In genomic region chr17:7686221-7687071, GRCh38 we compare ENCODE assay signal across 8 cellular contexts. TPM values are rescaled to one million over a fixed set of nuclear protein-coding genes. Genes with fewer than 3 reads are reported as not detected.
DNase-seq lines count a peak whose midpoint lies in the region; ATAC-seq and TF ChIP-seq lines count a peak whose summit lies in the region.

No MANE protein-coding gene starts in this region.

- H3K18ac ChIP-seq in neuronal stem cell (ENCODE audit: low read length): peak overlapping the region; percentile 95

- peak overlapping the region; percentile 95 for H3K14ac ChIP-seq in neuronal stem cell (ENCODE audit: low read length)

- H3K4me2 ChIP-seq in GM23248 (ENCODE audit: unreplicated experiment) (peak overlapping the region; percentile 96), neuronal stem cell (ENCODE audit: insufficient read depth, low read length, poor library complexity, severe bottlenecking) (peak overlapping the region; percentile 79)

- H3K36me3 ChIP-seq in GM23248 (ENCODE audit: low read depth) (no peaks in the 10 kb centered on the region), RWPE2 (ENCODE audit: low read depth) (peaks cover 42% of the 10 kb centered on the region), neuronal stem cell (replicated peaks in 1 of 2; ENCODE audit: control insufficient read depth in 2 of 2, insufficient read depth in 2 of 2, low read length in 2 of 2) (peaks cover 4 to 44% of the 10 kb centered on the region in 2 donors), subcutaneous abdominal adipose tissue (ENCODE audit: control insufficient read depth in 5 of 5, insufficient read depth in 5 of 5, low read length in 5 of 5) (no peaks in the 10 kb centered on the region)

- peak; percentile 98 for DNase-seq in DMS79 treated with DMSO at 0.1 percent for 48 hours (lab: John Stamatoyannopoulos, UW)
- DNase-seq in GM23248: peak; percentile 90
- peak; percentile 84 for DNase-seq in LHCN-M2 (ENCODE audit: low read depth)
- DNase-seq in RWPE2 (ENCODE audit: low spot score): peak; percentile 82
- peak; percentile 92 for DNase-seq in activated effector memory CD4-positive, alpha-beta T cell treated with anti-CD3 and anti-CD28 coated beads, Interleukin-2, amount 50 U/mL, for 16 hours
- peak; percentile 81 to 90 for DNase-seq in foreskin keratinocyte
- peak; percentile 93 for DNase-seq in neuronal stem cell (ENCODE audit: low spot score)

- 1 to 3% methylated on average over 30 of the region's 30 CpGs for WGBS in GM23248 (ENCODE audit: low coverage in 1 of 2, low lambda C conversion rate in 2 of 2, missing lambda C conversion rate in 2 of 2), 2 experiments
- WGBS in neuronal stem cell (ENCODE audit: extremely low coverage in 2 of 2, insufficient read length in 2 of 2, insufficient replicate concordance in 1 of 2), 2 donors: no CpG with 5 or more reads among the region's 30 CpGs

- H4K91ac ChIP-seq in neuronal stem cell (ENCODE audit: low read depth, low read length, poor library complexity): no peak overlapping the region

- peaks cover 30% of the 10 kb centered on the region for H3F3A ChIP-seq in GM23248 (ENCODE audit: insufficient read depth)

- H3K79me2 ChIP-seq in GM23248 (ENCODE audit: insufficient read depth): peaks cover 72% of the 10 kb centered on the region

- H3K27me3 ChIP-seq in GM23248 (replicated peaks; ENCODE audit: insufficient read depth) (no peaks in the 10 kb centered on the region), RWPE2 (ENCODE audit: insufficient read depth, poor library complexity, severe bottlenecking) (no peaks in the 10 kb centered on the region), foreskin keratinocyte (no peaks in the 10 kb centered on the region), neuronal stem cell (ENCODE audit: control insufficient read depth in 3 of 3, insufficient read depth in 3 of 3, low read depth in 1 of 3, low read length in 3 of 3) (no peaks in the 10 kb centered on the region), subcutaneous abdominal adipose tissue (ENCODE audit: control insufficient read depth in 5 of 5, insufficient read depth in 4 of 5, low read length in 5 of 5) (no peaks in the 10 kb centered on the region)

- H3K27ac ChIP-seq in GM23248 (peak overlapping the region; percentile 100), RWPE2 (ENCODE audit: poor library complexity, severe bottlenecking) (peak overlapping the region; percentile 91), foreskin keratinocyte (peak overlapping the region; percentile 89), neuronal stem cell (replicated peaks; ENCODE audit: low read length) (peak overlapping the region; percentile 96), subcutaneous abdominal adipose tissue (ENCODE audit: low read depth, low read length) (peak overlapping the region; percentile 99)

- no peak overlapping the region for H2BK120ac ChIP-seq in neuronal stem cell (ENCODE audit: low read depth, low read length)

- no peak for TF ChIP-seq CTCF in RWPE2 (IDR thresholded peaks at IDR 0.05; ENCODE audit: poor library complexity, severe bottlenecking)
- TF ChIP-seq CTCF in foreskin keratinocyte (conservative IDR thresholded peaks at IDR 0.05): no peak

- H3K4ac ChIP-seq in neuronal stem cell (ENCODE audit: low read length): no peak overlapping the region

- in situ Hi-C loops in GM23248 (cut with MboI): no loop called here

- no peak overlapping the region for H2BK12ac ChIP-seq in neuronal stem cell (ENCODE audit: low read length)

- peak overlapping the region; percentile 90 for H2AFZ ChIP-seq in GM23248
- no peak overlapping the region for H2AFZ ChIP-seq in neuronal stem cell (ENCODE audit: low read length)

- peak overlapping the region; percentile 49 for H2AK5ac ChIP-seq in neuronal stem cell (ENCODE audit: low read depth, low read length)

- H3K9me3 ChIP-seq in GM23248 (ENCODE audit: low read depth): no peaks in the 10 kb centered on the region
- no peaks in the 10 kb centered on the region for H3K9me3 ChIP-seq in RWPE2 (ENCODE audit: severe bottlenecking)
- no peaks in the 10 kb centered on the region for H3K9me3 ChIP-seq in neuronal stem cell (replicated peaks in 1 of 2; ENCODE audit: control insufficient read depth in 2 of 2, insufficient read depth in 1 of 2, low read depth in 1 of 2, low read length in 2 of 2)
- H3K9me3 ChIP-seq in subcutaneous abdominal adipose tissue (ENCODE audit: control insufficient read depth in 5 of 5, low read length in 5 of 5): no peaks in the 10 kb centered on the region

- no peak overlapping the region for H4K8ac ChIP-seq in neuronal stem cell (ENCODE audit: low read depth, low read length)

- ATAC-seq in RWPE2 (ENCODE audit: low read depth): peak; percentile 30
- ATAC-seq in foreskin keratinocyte: peak; percentile 39

- H2BK5ac ChIP-seq in neuronal stem cell (ENCODE audit: low read length): peak overlapping the region; percentile 89

- peak overlapping the region; percentile 100 for H3K9ac ChIP-seq in GM23248
- H3K9ac ChIP-seq in neuronal stem cell (ENCODE audit: low read depth, low read length, poor library complexity): peak overlapping the region; percentile 90
- peak overlapping the region; percentile 85 to 95 (median 92) for H3K9ac ChIP-seq in subcutaneous abdominal adipose tissue (ENCODE audit: low read length in 5 of 5)

- H3K4me3 ChIP-seq in GM23248 (peak overlapping the region; percentile 100), RWPE2 (ENCODE audit: severe bottlenecking) (peak overlapping the region; percentile 67), neuronal stem cell (ENCODE audit: low read length in 2 of 2) (peak overlapping the region; percentile 88 to 92), subcutaneous abdominal adipose tissue (ENCODE audit: low read depth in 1 of 5, low read length in 5 of 5) (peak overlapping the region; percentile 84 to 100 (median 99))

- peaks cover 2% of the 10 kb centered on the region for H3K79me1 ChIP-seq in neuronal stem cell (ENCODE audit: low read depth, low read length)

- peak overlapping the region; percentile 84 for H2BK15ac ChIP-seq in neuronal stem cell (ENCODE audit: low read length)

- no peaks in the 10 kb centered on the region for H4K20me1 ChIP-seq in GM23248 (ENCODE audit: insufficient read depth)

- no peaks in the 10 kb centered on the region for H3K9me2 ChIP-seq in GM23248 (ENCODE audit: insufficient read depth)

- no peak overlapping the region for H3K23ac ChIP-seq in neuronal stem cell (ENCODE audit: low read depth, low read length, poor library complexity)

- H3K4me1 ChIP-seq in GM23248 (ENCODE audit: insufficient read depth) (peaks cover 23% of the 10 kb centered on the region), RWPE2 (ENCODE audit: insufficient read depth, poor library complexity, severe bottlenecking) (peaks cover 7% of the 10 kb centered on the region), foreskin keratinocyte (peaks cover 8% of the 10 kb centered on the region), neuronal stem cell (ENCODE audit: control insufficient read depth in 2 of 2, insufficient read depth in 1 of 2, low read depth in 1 of 2, low read length in 2 of 2) (peaks cover 5 to 13% of the 10 kb centered on the region in 2 donors), subcutaneous abdominal adipose tissue (ENCODE audit: control insufficient read depth in 5 of 5, insufficient read depth in 5 of 5, low read length in 5 of 5) (peaks cover 4 to 39% (median 31%) of the 10 kb centered on the region in 5 donors)

RNA-seq across cellular contexts. Expression of gene TP53, which starts 0.8 kb away (rescaled TPM):
- total RNA-seq in GM23248 (2014; rRNA removed; shearing (Covaris generic)): 26.2 and 42.7 TPM in 2 replicates
- polyA plus RNA-seq in GM23248 (2016; fragmentation: Nextera tagmentation; extraction: Ambion mirVana) (29.8 and 30.8 TPM in 2 replicates), foreskin keratinocyte (47.9 and 49.4 TPM in 2 replicates)
- total RNA-seq in LHCN-M2 (2014; rRNA removed) (34.8 and 35.5 TPM in 2 replicates), foreskin keratinocyte (64.5 and 68.4 TPM in 2 replicates)
- polyA plus RNA-seq in LHCN-M2 (2012): 54.4 TPM
- polyA plus RNA-seq in neuronal stem cell (2013, experiment 1 of 2): 144 TPM
- 143 TPM for polyA plus RNA-seq in neuronal stem cell (2013, experiment 2 of 2)

RNA-seq across cellular contexts. Expression of gene WRAP53, which starts 1.8 kb away (rescaled TPM):
- total RNA-seq in GM23248 (2014; rRNA removed; shearing (Covaris generic)): 1.6 and 5.9 TPM in 2 replicates
- 11.8 and 13.1 TPM in 2 replicates for polyA plus RNA-seq in GM23248 (2016; fragmentation: Nextera tagmentation; extraction: Ambion mirVana)
- 18.2 and 20.0 TPM in 2 replicates for total RNA-seq in LHCN-M2 (2014; rRNA removed)
- 13.2 TPM for polyA plus RNA-seq in LHCN-M2 (2012)
- 20.0 and 26.9 TPM in 2 replicates for total RNA-seq in foreskin keratinocyte
- 28.6 and 32.4 TPM in 2 replicates for polyA plus RNA-seq in foreskin keratinocyte
- 20.0 TPM for polyA plus RNA-seq in neuronal stem cell (2013, experiment 1 of 2)
- 20.0 TPM for polyA plus RNA-seq in neuronal stem cell (2013, experiment 2 of 2)

RNA-seq across cellular contexts. Expression of gene EFNB3, which starts 18.6 kb away (rescaled TPM):
- 1.8 and 3.0 TPM in 2 replicates for total RNA-seq in GM23248 (2014; rRNA removed; shearing (Covaris generic))
- 0.96 and 0.99 TPM in 2 replicates for polyA plus RNA-seq in GM23248 (2016; fragmentation: Nextera tagmentation; extraction: Ambion mirVana)
- 0.75 and 0.90 TPM in 2 replicates for total RNA-seq in LHCN-M2 (2014; rRNA removed)
- polyA plus RNA-seq in LHCN-M2 (2012): 1.1 TPM
- total RNA-seq in foreskin keratinocyte: 4.2 and 5.3 TPM in 2 replicates
- 5.5 and 6.0 TPM in 2 replicates for polyA plus RNA-seq in foreskin keratinocyte
- polyA plus RNA-seq in neuronal stem cell (2013, experiment 1 of 2): 35.0 TPM
- polyA plus RNA-seq in neuronal stem cell (2013, experiment 2 of 2): 34.3 TPM

RNA-seq across cellular contexts. Expression of gene DNAH2, which starts 31.1 kb away (rescaled TPM):
- not detected in 2 replicates for total RNA-seq in GM23248 (2014; rRNA removed; shearing (Covaris generic))
- polyA plus RNA-seq in GM23248 (2016; fragmentation: Nextera tagmentation; extraction: Ambion mirVana): not detected in 2 replicates
- not detected in 2 replicates for total RNA-seq in LHCN-M2 (2014; rRNA removed)
- not detected for polyA plus RNA-seq in LHCN-M2 (2012)
- total RNA-seq in foreskin keratinocyte: 0.32 and 0.51 TPM in 2 replicates
- polyA plus RNA-seq in foreskin keratinocyte: 0.06 and 0.09 TPM in 2 replicates
- polyA plus RNA-seq in neuronal stem cell (2013, experiment 1 of 2): 0.77 TPM
- polyA plus RNA-seq in neuronal stem cell (2013, experiment 2 of 2): 0.61 TPM

RNA-seq across cellular contexts. Expression of gene ATP1B2, which starts 35.7 kb away (rescaled TPM):
- not detected in 2 replicates for total RNA-seq in GM23248 (2014; rRNA removed; shearing (Covaris generic))
- 0.24 TPM in 1 of 2 replicates, not detected in the other for polyA plus RNA-seq in GM23248 (2016; fragmentation: Nextera tagmentation; extraction: Ambion mirVana)
- total RNA-seq in LHCN-M2 (2014; rRNA removed): not detected in 2 replicates
- polyA plus RNA-seq in LHCN-M2 (2012): 0.07 TPM
- not detected in 2 replicates for total RNA-seq in foreskin keratinocyte
- not detected in 2 replicates for polyA plus RNA-seq in foreskin keratinocyte
- polyA plus RNA-seq in neuronal stem cell (2013, experiment 1 of 2): 42.2 TPM
- 43.5 TPM for polyA plus RNA-seq in neuronal stem cell (2013, experiment 2 of 2)

Comparison
In these comparisons a context has a peak if more than half of its experiments do, and no peak if none do; other contexts are left out.
1. Peak in every context shown above with its lines: DNase-seq, ATAC-seq, H3K4me3 ChIP-seq and H3K27ac ChIP-seq.